ENCODE assay signal across 1 cellular context in genomic region chr1:168907053-168907452, GRCh38.
TF ChIP-seq lines count a peak whose summit lies in the region.

No MANE protein-coding gene starts in this region.

TF ChIP-seq in HepG2, 621 proteins besides CTCF, POLR2A, EP300 and RAD21 (continued from another document and continues in another):
- no peak for TF ChIP-seq RBAK (CRISPR knock-in tag; IDR thresholded peaks at IDR 0.05)
- no peak for TF ChIP-seq ZNF234 (CRISPR knock-in tag; conservative IDR thresholded peaks at IDR 0.05)
- no peak for TF ChIP-seq ZBTB34 (CRISPR knock-in tag; IDR thresholded peaks at IDR 0.05)
- TF ChIP-seq CAMTA2 (CRISPR knock-in tag; IDR thresholded peaks at IDR 0.05; ENCODE audit: borderline replicate concordance): no peak
- TF ChIP-seq CHCHD3 (CRISPR knock-in tag; IDR thresholded peaks at IDR 0.05): no peak
- no peak for TF ChIP-seq ZHX2 (IDR thresholded peaks at IDR 0.05; ENCODE audit: low read depth)
- no peak for TF ChIP-seq ZHX2 (CRISPR knock-in tag; IDR thresholded peaks at IDR 0.05; ENCODE audit: borderline replicate concordance)
- peak; percentile 59 for TF ChIP-seq GATAD2A (CRISPR knock-in tag; IDR thresholded peaks at IDR 0.05)
- TF ChIP-seq SIX4 (CRISPR knock-in tag; IDR thresholded peaks at IDR 0.05): 0 out of 2 replicates have a peak, but pooled peaks have one; percentile 30
- TF ChIP-seq ZFX (CRISPR knock-in tag; IDR thresholded peaks at IDR 0.05; ENCODE audit: low read depth): no peak
- no peak for TF ChIP-seq SNAPC4 (CRISPR knock-in tag; IDR thresholded peaks at IDR 0.05)
- no peak for TF ChIP-seq AKAP8 (CRISPR knock-in tag; IDR thresholded peaks at IDR 0.05)
- TF ChIP-seq ETV5 (CRISPR knock-in tag; IDR thresholded peaks at IDR 0.05; ENCODE audit: borderline replicate concordance): peak; percentile 17; the same call in 1 of the 2 replicates
- TF ChIP-seq ZBTB14 (CRISPR knock-in tag; IDR thresholded peaks at IDR 0.05): no peak
- no peak for TF ChIP-seq SCMH1 (CRISPR knock-in tag; IDR thresholded peaks at IDR 0.05; ENCODE audit: borderline replicate concordance)
- no peak for TF ChIP-seq ZNF816 (CRISPR knock-in tag; IDR thresholded peaks at IDR 0.05; ENCODE audit: borderline replicate concordance)
- TF ChIP-seq STAG1 (CRISPR knock-in tag; IDR thresholded peaks at IDR 0.05): no peak
- TF ChIP-seq ZNF333 (CRISPR knock-in tag; IDR thresholded peaks at IDR 0.05; ENCODE audit: borderline replicate concordance): no peak
- no peak for TF ChIP-seq ZEB1 (IDR thresholded peaks at IDR 0.05; ENCODE audit: insufficient replicate concordance, low read depth)
- no peak for TF ChIP-seq ZSCAN30 (CRISPR knock-in tag; IDR thresholded peaks at IDR 0.05)
- no peak for TF ChIP-seq ZBTB40 (IDR thresholded peaks at IDR 0.05)
- TF ChIP-seq ZBTB40 (CRISPR knock-in tag; IDR thresholded peaks at IDR 0.05): no peak
- no peak for TF ChIP-seq HBP1 (CRISPR knock-in tag; IDR thresholded peaks at IDR 0.05; ENCODE audit: low read depth)
- no peak for TF ChIP-seq ZNF674 (CRISPR knock-in tag; IDR thresholded peaks at IDR 0.05; ENCODE audit: low read depth)
- no peak for TF ChIP-seq ZFP36 (IDR thresholded peaks at IDR 0.05; ENCODE audit: borderline replicate concordance, low read depth, low read length, partially characterized antibody)
- TF ChIP-seq ATF4 (CRISPR knock-in tag; IDR thresholded peaks at IDR 0.05): no peak
- TF ChIP-seq ONECUT2 (CRISPR knock-in tag; IDR thresholded peaks at IDR 0.05): no peak
